ENCODE assay signal across 9 cellular contexts in genomic region chr3:127734754-127735473, GRCh38.
DNase-seq lines count a peak whose midpoint lies in the region; ATAC-seq and TF ChIP-seq lines count a peak whose summit lies in the region.
"Had no signal": no experiment of that assay in that cellular context is flagged by ENCODE, and none has a peak within 500 bp of the region (broad histone marks: within the 10 kb centered on the region; RNA-seq: fewer than 3 reads in every experiment).

No MANE protein-coding gene starts in this region.

- WGBS in tibial nerve, 2 donors, result 7 to 11% methylated on average over 8 of the region's 8 CpGs

- H3K4me1 ChIP-seq in tibial nerve, result peaks cover 0 to 84% (median 69%) of the 10 kb centered on the region in 4 donors

- no peak for TF ChIP-seq POLR2A in tibial nerve (IDR thresholded peaks at IDR 0.05)

- DNase-seq in SIG-M5 treated with dmso at 0.1 percent for 504 hours (lab: John Stamatoyannopoulos, UW; ENCODE audit: unreplicated experiment) (peak; percentile 71), SIG-M5 (lab: John Stamatoyannopoulos, UW) (no peak), amniotic epithelial cell (ENCODE audit: low read depth) (peak; percentile 90), kidney epithelial cell (ENCODE audit: low read depth) (peak; percentile 89), tibial nerve (ENCODE audit: low spot score in 2 of 2) (peak in 1 of 2 donors; percentile 32), NCI-H524 (lab: John Stamatoyannopoulos, UW) (no peak)
- no peak for DNase-seq in activated CD4-positive, CD25-positive, alpha-beta regulatory T cell treated with anti-CD3 and anti-CD28 coated beads, Interleukin-2, amount 50 U/mL, for 72 hours

- TF ChIP-seq EP300 in tibial nerve (IDR thresholded peaks at IDR 0.05), result peak in 1 of 2 donors; percentile 56

- no peaks in the 10 kb centered on the region for H3K27me3 ChIP-seq in kidney epithelial cell (ENCODE audit: control insufficient read depth, insufficient read depth, low read length)
- H3K27me3 ChIP-seq in tibial nerve, result no peaks in the 10 kb centered on the region

- H3K27ac ChIP-seq in tibial nerve, result peak overlapping the region in 3 of 4 donors; percentile 46 to 79 (median 77)
- H3K27ac ChIP-seq: 22Rv1 had no signal

- ATAC-seq in HG02571 (IDR thresholded peaks at IDR 0.05; ENCODE audit: unreplicated experiment), result no peak

- no peaks in the 10 kb centered on the region for H3K9me3 ChIP-seq in tibial nerve

- TF ChIP-seq CTCF in kidney epithelial cell (IDR thresholded peaks at IDR 0.05; ENCODE audit: insufficient read depth, low read length, poor library complexity, severe bottlenecking), result no peak
- TF ChIP-seq CTCF in tibial nerve (IDR thresholded peaks at IDR 0.05), result no peak

- H3K4me3 ChIP-seq in kidney epithelial cell (ENCODE audit: low read depth, low read length) (no peak overlapping the region), tibial nerve (no peak overlapping the region)

- H3K36me3 ChIP-seq in kidney epithelial cell (ENCODE audit: control insufficient read depth, insufficient read depth, low read length) (no peaks in the 10 kb centered on the region), tibial nerve (no peaks in the 10 kb centered on the region)

Comparison
In these comparisons a context has a peak if more than half of its experiments do, and no peak if none do; other contexts are left out.
1. DNase-seq: peak in SIG-M5 treated with dmso at 0.1 percent for 504 hours (single experiment), amniotic epithelial cell (single experiment) and kidney epithelial cell (single experiment); none in SIG-M5 (single experiment), activated CD4-positive, CD25-positive, alpha-beta regulatory T cell treated with anti-CD3 and anti-CD28 coated beads, Interleukin-2, amount 50 U/mL, for 72 hours (single experiment) and NCI-H524 (0 of 2).